In the genomic region with DNA sequence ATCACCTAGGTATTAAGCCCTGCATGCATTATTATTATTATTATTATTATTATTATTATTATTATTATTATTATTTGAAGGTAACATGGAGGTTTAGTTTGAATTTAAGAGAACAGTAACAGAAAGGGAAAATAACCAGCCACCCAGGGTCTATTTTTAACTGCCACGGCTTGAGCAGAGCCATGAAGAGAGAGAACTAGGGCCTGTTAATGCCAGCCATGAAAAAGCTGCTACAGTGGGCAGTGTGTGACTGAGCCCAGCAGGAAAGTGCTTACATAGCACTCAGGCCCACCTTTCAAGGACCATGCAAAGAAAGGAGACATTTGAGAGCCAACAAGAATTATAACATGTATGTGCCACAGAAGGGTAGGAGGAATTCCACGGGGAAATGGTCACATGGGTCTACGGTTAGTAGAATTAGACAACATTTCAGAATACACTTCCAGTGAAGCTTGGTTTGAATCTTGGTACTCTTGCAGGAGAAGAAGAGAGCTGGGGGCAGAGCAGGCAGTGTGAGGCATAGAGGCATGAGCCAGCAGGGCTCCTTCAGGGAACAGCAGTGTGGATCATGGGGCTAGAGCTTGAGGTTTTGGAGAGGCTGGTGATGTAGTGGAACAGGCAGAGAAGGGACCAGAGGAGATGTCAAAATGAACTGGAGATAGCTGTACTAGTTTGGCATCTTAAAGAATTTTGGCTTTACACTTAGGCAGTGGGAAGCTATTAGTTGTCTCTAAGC, we compare ENCODE assay signal across 32 cellular contexts.
DNase-seq lines count a peak whose midpoint lies in the region; FAIRE-seq and TF ChIP-seq lines count a peak whose summit lies in the region.
"Had no signal": no experiment of that assay in that cellular context is flagged by ENCODE, and none has a peak within 500 bp of the region (broad histone marks: within the 10 kb centered on the region; RNA-seq: fewer than 3 reads in every experiment).

No MANE protein-coding gene starts in this region.

- H3K4me3 ChIP-seq in muscle layer of colon (ENCODE audit: low read depth in 1 of 2, low read length in 2 of 2) (no peak overlapping the region), tibial artery (no peak overlapping the region)
- H3K4me3 ChIP-seq: BLaER1, esophagus squamous epithelium, lung, SJCRH30, spleen, testis had no signal

- H3K27ac ChIP-seq in muscle layer of colon (ENCODE audit: low read depth, low read length): peak overlapping the region; percentile 19
- peak overlapping the region; percentile 82 to 87 for H3K27ac ChIP-seq in tibial artery
- H3K27ac ChIP-seq: BLaER1, foreskin keratinocyte, parathyroid adenoma, SJCRH30, spleen, testis had no signal

- peak overlapping the region; percentile 2; the same call in 1 of the 2 replicates for H3K27ac Mint-ChIP-seq in HFFc6
- H3K27ac Mint-ChIP-seq in brain: peak overlapping the region in 3 of 5 experiments; percentile 21 to 62 (median 58)
- H3K27ac Mint-ChIP-seq: activated naive CD8-positive, alpha-beta T cell treated with anti-CD3 and anti-CD28 coated beads, Interleukin-2, amount 10 ng/mL, durations not matched to agents 7 days and 5 days; activated T-cell treated with anti-CD3 and anti-CD28 coated beads, Interleukin-2, amount 50 U/mL, for 24 hours; stimulated activated naive CD8-positive, alpha-beta T cell treated with anti-CD3 and anti-CD28 coated beads, Interleukin-15, Interleukin-2, amounts not matched to agents 100 ng/mL and 50 ng/mL, for 24 hours had no signal

- intact Hi-C loops in tibial artery (cut with DNase I; ENCODE audit: low total_unique reads): no loop called here

- no peak for TF ChIP-seq CTCF in HFFc6 (IDR thresholded peaks at IDR 0.05)
- TF ChIP-seq CTCF in brain (conservative IDR thresholded peaks at IDR 0.05): no peak
- TF ChIP-seq CTCF in tibial artery (IDR thresholded peaks at IDR 0.05): no peak

- H3K9me3 Mint-ChIP-seq in HFFc6 (no peaks in the 10 kb centered on the region), brain (no peaks in the 10 kb centered on the region)
- H3K9me3 Mint-ChIP-seq: activated naive CD8-positive, alpha-beta T cell treated with anti-CD3 and anti-CD28 coated beads, Interleukin-2, amount 10 ng/mL, durations not matched to agents 7 days and 5 days; activated T-cell treated with anti-CD3 and anti-CD28 coated beads, Interleukin-2, amount 50 U/mL, for 24 hours; neural crest cell; stimulated activated naive CD8-positive, alpha-beta T cell treated with anti-CD3 and anti-CD28 coated beads, Interleukin-15, Interleukin-2, amounts not matched to agents 100 ng/mL and 50 ng/mL, for 24 hours had no signal

- H3K27me3 Mint-ChIP-seq in HFFc6 (ENCODE audit: insufficient read depth) (no peaks in the 10 kb centered on the region), brain (no peaks in the 10 kb centered on the region)
- H3K27me3 Mint-ChIP-seq: activated naive CD8-positive, alpha-beta T cell treated with anti-CD3 and anti-CD28 coated beads, Interleukin-2, amount 10 ng/mL, durations not matched to agents 7 days and 5 days; activated T-cell treated with anti-CD3 and anti-CD28 coated beads, Interleukin-2, amount 50 U/mL, for 24 hours; stimulated activated naive CD8-positive, alpha-beta T cell treated with anti-CD3 and anti-CD28 coated beads, Interleukin-15, Interleukin-2, amounts not matched to agents 100 ng/mL and 50 ng/mL, for 24 hours had no signal

- no peak for FAIRE-seq in GM19239 (lab: Jason Lieb, UNC)
- FAIRE-seq: HepG2 had no signal

- no peaks in the 10 kb centered on the region for H3K36me3 Mint-ChIP-seq in HFFc6 (ENCODE audit: low read depth)
- H3K36me3 Mint-ChIP-seq in brain: no peaks in the 10 kb centered on the region

- H3K4me1 ChIP-seq in muscle layer of colon (ENCODE audit: insufficient read depth, low read length): peaks cover 31% of the 10 kb centered on the region
- peaks cover 0 to 73% (median 9%) of the 10 kb centered on the region in 4 donors for H3K4me1 ChIP-seq in tibial artery
- H3K4me1 ChIP-seq: esophagus squamous epithelium, spleen, testis had no signal

- H3K4me1 Mint-ChIP-seq in HFFc6 (ENCODE audit: low read depth) (peaks cover 44% of the 10 kb centered on the region), brain (peaks cover 22% of the 10 kb centered on the region)

- no peak for DNase-seq in HFFc6
- DNase-seq in tibial artery: no peak
- no peak for DNase-seq in RPMI8226
- DNase-seq in GM19239 (ENCODE audit: insufficient read length, low spot score): no peak
- DNase-seq in GM03348 (ENCODE audit: low spot score): no peak
- DNase-seq: activated CD4-positive, alpha-beta T cell treated with anti-CD3 and anti-CD28 coated beads, Interleukin-2, amount 50 U/mL, for 1 hour; activated gamma-delta T cell treated with Interleukin-2 at 50 U/mL for 16 hours; activated naive CD8-positive, alpha-beta T cell treated with anti-CD3 and anti-CD28 coated beads, Interleukin-2, amount 10 ng/mL, durations not matched to agents 7 days and 5 days; activated T-cell treated with anti-CD3 and anti-CD28 coated beads, Interleukin-2, amount 50 U/mL, for 24 hours; dermis blood vessel endothelial cell; EL; esophagus squamous epithelium; foreskin keratinocyte; H7; Kasumi-1; kidney glomerular epithelial cell; NCI-H1417 treated with DMSO at 0.1 percent for 48 hours; NCI-H2081 treated with DMSO at 0.1 percent for 48 hours; NCI-H748 treated with DMSO at 0.1 percent for 48 hours; SJCRH30; spleen; stimulated activated CD4-positive, alpha-beta T cell treated with anti-CD3 and anti-CD28 coated beads, Interleukin-2, amount 100 ng/mL, for 24 hours; SW 1271; testis had no signal

- no peak overlapping the region for H3K4me3 Mint-ChIP-seq in HFFc6
- H3K4me3 Mint-ChIP-seq in brain: no peak overlapping the region
- H3K4me3 Mint-ChIP-seq: activated naive CD8-positive, alpha-beta T cell treated with anti-CD3 and anti-CD28 coated beads, Interleukin-2, amount 10 ng/mL, durations not matched to agents 7 days and 5 days; activated T-cell treated with anti-CD3 and anti-CD28 coated beads, Interleukin-2, amount 50 U/mL, for 24 hours; neural crest cell; stimulated activated naive CD8-positive, alpha-beta T cell treated with anti-CD3 and anti-CD28 coated beads, Interleukin-15, Interleukin-2, amounts not matched to agents 100 ng/mL and 50 ng/mL, for 24 hours had no signal

- H3K27me3 ChIP-seq in muscle layer of colon (ENCODE audit: control insufficient read depth in 1 of 2, insufficient read depth in 2 of 2, low read length in 2 of 2): no peaks in the 10 kb centered on the region
- no peaks in the 10 kb centered on the region for H3K27me3 ChIP-seq in tibial artery
- H3K27me3 ChIP-seq: BLaER1, esophagus squamous epithelium, foreskin keratinocyte, SJCRH30, spleen, testis had no signal

- no peak overlapping the region for H3K9ac ChIP-seq in muscle layer of colon (ENCODE audit: low read length)
- H3K9ac ChIP-seq: BLaER1, parathyroid adenoma had no signal

- no peaks in the 10 kb centered on the region for H3K9me3 ChIP-seq in muscle layer of colon (ENCODE audit: low read length)
- no peaks in the 10 kb centered on the region for H3K9me3 ChIP-seq in tibial artery
- H3K9me3 ChIP-seq: BLaER1, esophagus squamous epithelium, SJCRH30, spleen, testis had no signal

- H3K36me3 ChIP-seq in muscle layer of colon (ENCODE audit: insufficient read depth, low read length) (no peaks in the 10 kb centered on the region), tibial artery (no peaks in the 10 kb centered on the region)
- H3K36me3 ChIP-seq: esophagus squamous epithelium, SJCRH30, spleen had no signal
